Comparison of ENCODE assay signal across 1 cellular context in genomic region chr7:108488902-108489538, GRCh38.
TF ChIP-seq lines count a peak whose summit lies in the region.

No MANE protein-coding gene starts in this region.

TF ChIP-seq in GM23338, 12 proteins besides CTCF, POLR2A, EP300 and RAD21 (continued from another document):
- TF ChIP-seq ZNF462 (CRISPR knock-in tag; IDR thresholded peaks at IDR 0.05) (no peak), CREB1 (CRISPR knock-in tag; IDR thresholded peaks at IDR 0.05; ENCODE audit: low read depth) (no peak), EZH2phosphoT487 (IDR thresholded peaks at IDR 0.05; ENCODE audit: unreplicated experiment) (no peak), ZNF114 (CRISPR knock-in tag; IDR thresholded peaks at IDR 0.05) (no peak), STAT1 (IDR thresholded peaks at IDR 0.05; ENCODE audit: unreplicated experiment) (no peak), POLR2AphosphoS5 (IDR thresholded peaks at IDR 0.05; ENCODE audit: low read depth) (no peak), JUNB (IDR thresholded peaks at IDR 0.05; ENCODE audit: unreplicated experiment) (no peak), NANOG (IDR thresholded peaks at IDR 0.05; ENCODE audit: borderline replicate concordance) (no peak), ETS1 (IDR thresholded peaks at IDR 0.05) (no peak), REST (IDR thresholded peaks at IDR 0.05; ENCODE audit: unreplicated experiment) (no peak), EZH2 (IDR thresholded peaks at IDR 0.05; ENCODE audit: low read depth, unreplicated experiment) (no peak)
